ENCODE assay signal across 29 cellular contexts in the genomic region with DNA sequence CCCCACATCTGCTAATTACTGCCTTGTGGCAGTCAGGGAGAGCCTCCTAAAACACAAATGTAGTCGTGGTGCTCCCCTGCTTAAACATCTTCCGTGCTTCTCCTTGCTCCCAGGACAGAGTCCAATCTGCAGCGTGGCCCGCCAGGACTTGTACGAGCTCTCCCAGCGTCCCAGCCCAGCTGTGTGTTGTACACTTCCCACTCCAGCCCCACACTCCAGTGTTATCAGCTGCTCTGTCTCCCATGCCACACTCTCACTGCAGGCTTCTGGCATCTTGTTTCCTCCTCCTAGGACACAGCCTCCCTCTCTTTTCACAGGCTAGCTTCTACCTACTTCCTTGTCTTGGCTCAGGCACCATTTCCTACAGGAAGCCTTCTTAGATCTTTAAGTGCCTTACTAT.
DNase-seq lines count a peak whose midpoint lies in the region; ATAC-seq and TF ChIP-seq lines count a peak whose summit lies in the region.
"Had no signal": no experiment of that assay in that cellular context is flagged by ENCODE, and none has a peak within 500 bp of the region (broad histone marks: within the 10 kb centered on the region; RNA-seq: fewer than 3 reads in every experiment).

No MANE protein-coding gene starts in this region.

- H3K79me1 ChIP-seq in IMR-90 (ENCODE audit: low read depth in 1 of 2, low read length in 2 of 2): no peaks in the 10 kb centered on the region

- dilution Hi-C loops in IMR-90 (cut with HindIII; ENCODE audit: low sequenced_read_pairs, unreplicated experiment): no loop called here

- H3K9me3 ChIP-seq in Caco-2: no peaks in the 10 kb centered on the region
- H3K9me3 ChIP-seq in IMR-90 (ENCODE audit: control insufficient read depth, insufficient read depth, low read length): no peaks in the 10 kb centered on the region
- H3K9me3 ChIP-seq in hepatocyte (ENCODE audit: low read depth): no peaks in the 10 kb centered on the region
- H3K9me3 ChIP-seq: adrenal gland, BLaER1, heart right ventricle had no signal

- H4K5ac ChIP-seq in IMR-90 (ENCODE audit: low read depth, low read length): no peak overlapping the region

- no peak overlapping the region for H3K18ac ChIP-seq in IMR-90 (ENCODE audit: low read depth, low read length)

- H3K14ac ChIP-seq in IMR-90 (replicated peaks; ENCODE audit: low read depth, low read length): no peak overlapping the region

- H3K4me3 Mint-ChIP-seq in Caco-2 (ENCODE audit: unreplicated experiment) (no peak overlapping the region), nephron progenitor cell (no peak overlapping the region)
- H3K4me3 Mint-ChIP-seq: activated naive CD4-positive, alpha-beta T cell treated with anti-CD3 and anti-CD28 coated beads for 36 hours; activated T-helper 1 cell treated with anti-CD3 and anti-CD28 coated beads, Interleukin-12 subunit alpha, Interleukin-12 subunit beta, Interleukin-2, Interleukin-4 antibody, amounts not matched to agents 30 ng/mL and 10 ng/mL and 1 ng/mL, durations not matched to agents 14 hours and 24 hours and 36 hours; naive thymus-derived CD8-positive, alpha-beta T cell; stimulated activated effector memory CD8-positive, alpha-beta T cell treated with anti-CD3 and anti-CD28 coated beads, Interleukin-12 subunit alpha, Interleukin-12 subunit beta, amount 100 ng/mL, for 72 hours had no signal

- TF ChIP-seq RAD21 in IMR-90 (IDR thresholded peaks at IDR 0.05; ENCODE audit: low read length): no peak

- WGBS in IMR-90 (ENCODE audit: extremely low coverage in 2 of 2, insufficient read length in 1 of 2), 2 experiments: 28% methylated on average over 6 of the region's 6 CpGs; no CpG with 5 or more reads in 1 of the 2 experiments
- 38% methylated on average over 6 of the region's 6 CpGs for WGBS in hepatocyte (ENCODE audit: low lambda C conversion rate, missing lambda C conversion rate)

- no peak overlapping the region for H3K9ac ChIP-seq in IMR-90 (ENCODE audit: low read depth, low read length)
- H3K9ac ChIP-seq: BLaER1 had no signal

- CTCF ChIA-PET in Caco-2 (lab: Charles Lee): no interaction called here
- CTCF ChIA-PET in IMR-90 (lab: Yijun Ruan, JAX): no interaction called here

- H3K4me3 ChIP-seq in Caco-2 (ENCODE audit: low read depth, low read length): no peak overlapping the region
- H3K4me3 ChIP-seq in IMR-90 (ENCODE audit: insufficient read depth, low read depth, low read length): no peak overlapping the region
- no peak overlapping the region for H3K4me3 ChIP-seq in hepatocyte
- H3K4me3 ChIP-seq: adrenal gland, BLaER1, heart right ventricle, PC-9 had no signal

- H3K27ac Mint-ChIP-seq in Caco-2 (ENCODE audit: unreplicated experiment) (peak overlapping the region; percentile 31), nephron progenitor cell (peak overlapping the region; percentile 50)
- H3K27ac Mint-ChIP-seq: activated naive CD4-positive, alpha-beta T cell treated with anti-CD3 and anti-CD28 coated beads for 36 hours; activated T-helper 1 cell treated with anti-CD3 and anti-CD28 coated beads, Interleukin-12 subunit alpha, Interleukin-12 subunit beta, Interleukin-2, Interleukin-4 antibody, amounts not matched to agents 30 ng/mL and 10 ng/mL and 1 ng/mL, durations not matched to agents 14 hours and 24 hours and 36 hours; naive thymus-derived CD8-positive, alpha-beta T cell; stimulated activated effector memory CD8-positive, alpha-beta T cell treated with anti-CD3 and anti-CD28 coated beads, Interleukin-12 subunit alpha, Interleukin-12 subunit beta, amount 100 ng/mL, for 72 hours had no signal

- no peak for TF ChIP-seq POLR2A in IMR-90 (IDR thresholded peaks at IDR 0.05; ENCODE audit: low read depth, low read length)

- DNase-seq in Caco-2 (no peak), IMR-90 (no peak), hepatocyte (ENCODE audit: low spot score) (peak; percentile 49), nephron progenitor cell (no peak), HUDEP-2 (lab: John Stamatoyannopoulos, UW; ENCODE audit: unreplicated experiment in 76 of 76) (no peak), retina (no peak), NCI-H345 (lab: John Stamatoyannopoulos, UW) (no peak)
- DNase-seq: activated CD4-positive, alpha-beta T cell treated with anti-CD3 and anti-CD28 coated beads, Interleukin-2, amount 50 U/mL, for 4 hours; activated naive CD4-positive, alpha-beta T cell treated with anti-CD3 and anti-CD28 coated beads for 36 hours; adrenal gland; brain microvascular endothelial cell; effector CD4-positive, alpha-beta T cell; foreskin fibroblast; HCEC 1CT; heart right ventricle; Karpas-422; naive thymus-derived CD8-positive, alpha-beta T cell; NCI-H1436; NCI-H2081 treated with DMSO at 0.1 percent for 48 hours; NCI-H524; PC-9; stimulated activated CD4-positive, alpha-beta T cell treated with anti-CD3 and anti-CD28 coated beads, Interleukin-4, amount 100 ng/mL, for 24 hours; T-helper 9 cell had no signal

- H3K27me3 Mint-ChIP-seq in Caco-2 (ENCODE audit: insufficient read depth, unreplicated experiment) (no peaks in the 10 kb centered on the region), nephron progenitor cell (ENCODE audit: low read depth, poor library complexity) (peaks cover 4% of the 10 kb centered on the region)
- H3K27me3 Mint-ChIP-seq: naive thymus-derived CD8-positive, alpha-beta T cell had no signal

- H3K36me3 Mint-ChIP-seq in Caco-2 (ENCODE audit: insufficient read depth, unreplicated experiment): no peaks in the 10 kb centered on the region
- H3K36me3 Mint-ChIP-seq in nephron progenitor cell (ENCODE audit: low read depth): no peaks in the 10 kb centered on the region
- H3K36me3 Mint-ChIP-seq: naive thymus-derived CD8-positive, alpha-beta T cell; stimulated activated effector memory CD8-positive, alpha-beta T cell treated with anti-CD3 and anti-CD28 coated beads, Interleukin-12 subunit alpha, Interleukin-12 subunit beta, amount 100 ng/mL, for 72 hours had no signal

- H3K23ac ChIP-seq in IMR-90 (ENCODE audit: low read depth, low read length): no peak overlapping the region

- intact Hi-C loops in Caco-2 (cut with micrococcal nuclease; ENCODE audit: unreplicated experiment): no loop called here
- intact Hi-C loops in IMR-90 (cut with micrococcal nuclease): no loop called here

- TF ChIP-seq CTCF in Caco-2 (IDR thresholded peaks at IDR 0.05; ENCODE audit: insufficient read depth in 1 of 2, low read depth in 1 of 2, low read length in 1 of 2, severe bottlenecking in 1 of 2, unreplicated experiment in 1 of 2) (no peak), IMR-90 (conservative IDR thresholded peaks at IDR 0.05; ENCODE audit: low read depth, low read length) (no peak), hepatocyte (IDR thresholded peaks at IDR 0.05; ENCODE audit: poor library complexity) (no peak), nephron progenitor cell (IDR thresholded peaks at IDR 0.05) (no peak)

- no peak overlapping the region for H2BK120ac ChIP-seq in IMR-90 (ENCODE audit: low read depth, low read length)

- no peak overlapping the region for H2BK5ac ChIP-seq in IMR-90 (ENCODE audit: low read depth, low read length, poor library complexity, severe bottlenecking)

- no peak overlapping the region for H2BK15ac ChIP-seq in IMR-90 (ENCODE audit: low read depth, low read length)

- H3K79me2 ChIP-seq in hepatocyte: no peaks in the 10 kb centered on the region

- no peak overlapping the region for H3K56ac ChIP-seq in IMR-90 (ENCODE audit: extremely low read depth, insufficient read depth, low read length)

- H4K8ac ChIP-seq in IMR-90 (ENCODE audit: low read depth in 2 of 2, low read length in 2 of 2): 0 out of 4 replicates have a peak overlapping the region, but pooled peaks of 1 of the 2 experiments have one; percentile 10

- H2AK5ac ChIP-seq in IMR-90 (ENCODE audit: low read depth, low read length): no peak overlapping the region

- no peaks in the 10 kb centered on the region for H3K9me3 Mint-ChIP-seq in Caco-2 (ENCODE audit: unreplicated experiment)
- H3K9me3 Mint-ChIP-seq in nephron progenitor cell: peaks cover 7% of the 10 kb centered on the region
- H3K9me3 Mint-ChIP-seq: activated naive CD4-positive, alpha-beta T cell treated with anti-CD3 and anti-CD28 coated beads for 36 hours; activated T-helper 1 cell treated with anti-CD3 and anti-CD28 coated beads, Interleukin-12 subunit alpha, Interleukin-12 subunit beta, Interleukin-2, Interleukin-4 antibody, amounts not matched to agents 30 ng/mL and 10 ng/mL and 1 ng/mL, durations not matched to agents 14 hours and 24 hours and 36 hours; naive thymus-derived CD8-positive, alpha-beta T cell; stimulated activated effector memory CD8-positive, alpha-beta T cell treated with anti-CD3 and anti-CD28 coated beads, Interleukin-12 subunit alpha, Interleukin-12 subunit beta, amount 100 ng/mL, for 72 hours had no signal

- peak overlapping the region; percentile 69 for H2AFZ ChIP-seq in IMR-90 (replicated peaks; ENCODE audit: low read length, poor library complexity)
- H2AFZ ChIP-seq in hepatocyte: no peak overlapping the region
- H2AFZ ChIP-seq: PC-9 had no signal

- H2BK20ac ChIP-seq in IMR-90 (ENCODE audit: low read depth, low read length): no peak overlapping the region

- H3K4me1 ChIP-seq in Caco-2: peaks cover 12% of the 10 kb centered on the region
- H3K4me1 ChIP-seq in IMR-90 (ENCODE audit: control insufficient read depth, insufficient read depth, low read length): no peaks in the 10 kb centered on the region
- no peaks in the 10 kb centered on the region for H3K4me1 ChIP-seq in hepatocyte (ENCODE audit: insufficient read depth)
- H3K4me1 ChIP-seq: adrenal gland, heart right ventricle had no signal

- POLR2A ChIA-PET in Caco-2 (lab: Charles Lee): no interaction called here
- POLR2A ChIA-PET in IMR-90 (lab: Charles Lee; ENCODE audit: unreplicated experiment): no interaction called here

- no peak overlapping the region for H4K91ac ChIP-seq in IMR-90 (ENCODE audit: insufficient read depth, low read depth, low read length)

- no peak overlapping the region for H3K4ac ChIP-seq in IMR-90 (ENCODE audit: low read depth, low read length)

- H3K27me3 ChIP-seq in Caco-2 (replicated peaks; ENCODE audit: control insufficient read depth, insufficient read depth, low read length): no peaks in the 10 kb centered on the region
- peaks cover 3% of the 10 kb centered on the region; the same call in 1 of the 2 replicates for H3K27me3 ChIP-seq in IMR-90 (ENCODE audit: control insufficient read depth, insufficient read depth, low read length)
- H3K27me3 ChIP-seq in hepatocyte: no peaks in the 10 kb centered on the region
- H3K27me3 ChIP-seq: adrenal gland, BLaER1, brain microvascular endothelial cell, heart right ventricle had no signal

- no peaks in the 10 kb centered on the region for H3K9me1 ChIP-seq in IMR-90 (ENCODE audit: insufficient read depth, low read length)

- H3K4me1 Mint-ChIP-seq in Caco-2 (ENCODE audit: low read depth, unreplicated experiment): peaks cover 16% of the 10 kb centered on the region
- peaks cover 30% of the 10 kb centered on the region for H3K4me1 Mint-ChIP-seq in nephron progenitor cell
- H3K4me1 Mint-ChIP-seq: stimulated activated effector memory CD8-positive, alpha-beta T cell treated with anti-CD3 and anti-CD28 coated beads, Interleukin-12 subunit alpha, Interleukin-12 subunit beta, amount 100 ng/mL, for 72 hours had no signal

- no peaks in the 10 kb centered on the region for H3K36me3 ChIP-seq in Caco-2 (ENCODE audit: control insufficient read depth, insufficient read depth, low read length)
- H3K36me3 ChIP-seq in IMR-90 (ENCODE audit: control insufficient read depth, insufficient read depth, low read length): no peaks in the 10 kb centered on the region
- H3K36me3 ChIP-seq in hepatocyte (replicated peaks; ENCODE audit: insufficient read depth, low read depth): no peaks in the 10 kb centered on the region
- H3K36me3 ChIP-seq: adrenal gland, BLaER1, brain microvascular endothelial cell, heart right ventricle had no signal

- H3K4me2 ChIP-seq in IMR-90 (ENCODE audit: low read depth, low read length): no peak overlapping the region
- H3K4me2 ChIP-seq in hepatocyte: no peak overlapping the region
- H3K4me2 ChIP-seq: BLaER1, PC-9 had no signal

- H3K9me2 ChIP-seq in hepatocyte (replicated peaks; ENCODE audit: insufficient read depth): no peaks in the 10 kb centered on the region

- H4K20me1 ChIP-seq in IMR-90 (ENCODE audit: insufficient read depth, low read length) (no peaks in the 10 kb centered on the region), hepatocyte (ENCODE audit: insufficient read depth, poor library complexity, severe bottlenecking) (no peaks in the 10 kb centered on the region)
- H4K20me1 ChIP-seq: BLaER1 had no signal

- BruUV-seq in Caco-2 (replicated peaks; lab: Mats Ljungman, UMichigan) (no TSS peak), IMR-90 (replicated peaks; lab: Mats Ljungman, UMichigan) (no TSS peak)

- no peak overlapping the region for H3K27ac ChIP-seq in IMR-90 (ENCODE audit: insufficient read depth, low read length)
- no peak overlapping the region for H3K27ac ChIP-seq in hepatocyte
- H3K27ac ChIP-seq: adrenal gland, BLaER1, brain microvascular endothelial cell, epithelial cell of prostate, heart right ventricle, PC-9 had no signal

- in situ Hi-C loops in IMR-90 (cut with MboI; ENCODE audit: low sequenced_read_pairs): no loop called here

- no peak for ATAC-seq in IMR-90 (ENCODE audit: low read depth)
- ATAC-seq in HG02981 (IDR thresholded peaks at IDR 0.05; ENCODE audit: unreplicated experiment): no peak
- ATAC-seq: naive thymus-derived CD8-positive, alpha-beta T cell; Right ventricle myocardium inferior; stimulated activated effector memory CD8-positive, alpha-beta T cell treated with anti-CD3 and anti-CD28 coated beads, Interleukin-12 subunit alpha, Interleukin-12 subunit beta, amount 100 ng/mL, for 72 hours had no signal

- H2AK9ac ChIP-seq in IMR-90 (replicated peaks; ENCODE audit: low read depth, low read length, poor library complexity): no peak overlapping the region
